In genomic region chr1:1692324-1692713, GRCh38 we compare ENCODE assay signal across 8 cellular contexts. TPM values are rescaled to one million over a fixed set of nuclear protein-coding genes. Genes with fewer than 3 reads are reported as not detected.
DNase-seq lines count a peak whose midpoint lies in the region; ATAC-seq and TF ChIP-seq lines count a peak whose summit lies in the region.
"Not testable (repeated sequence)": the region's sequence is repeated elsewhere in the genome, so short reads cannot be mapped to it uniquely, and the experiment has no call there.

No MANE protein-coding gene starts in this region.

- H3K36me3 ChIP-seq in neuron (ENCODE audit: insufficient read depth, low read length), result not testable (repeated sequence)

- H3K4me3 Mint-ChIP-seq in T-helper 1 cell treated with Interleukin-12 subunit alpha and Interleukin-12 subunit beta and Interleukin-4 antibody, amounts not matched to agents 30 μg/mL and 1 μg/mL, for 36 hours, result peak overlapping the region; percentile 77
- peak overlapping the region; percentile 71 for H3K4me3 Mint-ChIP-seq in activated naive CD8-positive, alpha-beta T cell treated with anti-CD3 and anti-CD28 coated beads, Interleukin-2, amount 10 ng/mL, durations not matched to agents 7 days and 5 days
- H3K4me3 Mint-ChIP-seq in glutamatergic neuron (ENCODE audit: unreplicated experiment), result peak overlapping the region; percentile 64
- H3K4me3 Mint-ChIP-seq in stimulated activated memory B cell treated with anti-CD40 and anti-IgM and Interleukin-4, amounts not matched to agents 10 μg/mL and 1 μg/mL and 100 μg/mL, for 72 hours, result peak overlapping the region; percentile 79

- not testable (repeated sequence) for H3K9me3 Mint-ChIP-seq in T-helper 1 cell treated with Interleukin-12 subunit alpha and Interleukin-12 subunit beta and Interleukin-4 antibody, amounts not matched to agents 30 μg/mL and 1 μg/mL, for 36 hours; activated naive CD8-positive, alpha-beta T cell treated with anti-CD3 and anti-CD28 coated beads, Interleukin-2, amount 10 ng/mL, durations not matched to agents 7 days and 5 days; glutamatergic neuron (ENCODE audit: unreplicated experiment); stimulated activated memory B cell treated with anti-CD40 and anti-IgM and Interleukin-4, amounts not matched to agents 10 μg/mL and 1 μg/mL and 100 μg/mL, for 72 hours

- peak overlapping the region; percentile 61 for H3K4me3 ChIP-seq in neuron (ENCODE audit: low read length)

- H3K36me3 Mint-ChIP-seq in T-helper 1 cell treated with Interleukin-12 subunit alpha and Interleukin-12 subunit beta and Interleukin-4 antibody, amounts not matched to agents 30 μg/mL and 1 μg/mL, for 36 hours (ENCODE audit: low read depth); activated naive CD8-positive, alpha-beta T cell treated with anti-CD3 and anti-CD28 coated beads, Interleukin-2, amount 10 ng/mL, durations not matched to agents 7 days and 5 days; glutamatergic neuron (ENCODE audit: unreplicated experiment); stimulated activated memory B cell treated with anti-CD40 and anti-IgM and Interleukin-4, amounts not matched to agents 10 μg/mL and 1 μg/mL and 100 μg/mL, for 72 hours: not testable (repeated sequence)

- peak overlapping the region; percentile 26 for H3K27ac Mint-ChIP-seq in T-helper 1 cell treated with Interleukin-12 subunit alpha and Interleukin-12 subunit beta and Interleukin-4 antibody, amounts not matched to agents 30 μg/mL and 1 μg/mL, for 36 hours
- peak overlapping the region; percentile 89 for H3K27ac Mint-ChIP-seq in activated naive CD8-positive, alpha-beta T cell treated with anti-CD3 and anti-CD28 coated beads, Interleukin-2, amount 10 ng/mL, durations not matched to agents 7 days and 5 days
- H3K27ac Mint-ChIP-seq in glutamatergic neuron (ENCODE audit: unreplicated experiment), result peak overlapping the region; percentile 59
- peak overlapping the region; percentile 90 for H3K27ac Mint-ChIP-seq in stimulated activated memory B cell treated with anti-CD40 and anti-IgM and Interleukin-4, amounts not matched to agents 10 μg/mL and 1 μg/mL and 100 μg/mL, for 72 hours

- DNase-seq in Daoy (ENCODE audit: low read depth), result peak; percentile 72
- peak; percentile 48 for DNase-seq in NCI-H1436 (lab: John Stamatoyannopoulos, UW)
- peak; percentile 88 for DNase-seq in activated naive CD8-positive, alpha-beta T cell treated with anti-CD3 and anti-CD28 coated beads, Interleukin-2, amount 10 ng/mL, durations not matched to agents 7 days and 5 days
- DNase-seq in glutamatergic neuron, result peak; percentile 87

- not testable (repeated sequence) for H3K4me1 Mint-ChIP-seq in T-helper 1 cell treated with Interleukin-12 subunit alpha and Interleukin-12 subunit beta and Interleukin-4 antibody, amounts not matched to agents 30 μg/mL and 1 μg/mL, for 36 hours (ENCODE audit: low read depth); activated naive CD8-positive, alpha-beta T cell treated with anti-CD3 and anti-CD28 coated beads, Interleukin-2, amount 10 ng/mL, durations not matched to agents 7 days and 5 days; glutamatergic neuron (ENCODE audit: low read depth, unreplicated experiment); stimulated activated memory B cell treated with anti-CD40 and anti-IgM and Interleukin-4, amounts not matched to agents 10 μg/mL and 1 μg/mL and 100 μg/mL, for 72 hours

- not testable (repeated sequence) for TF ChIP-seq CTCF in glutamatergic neuron (IDR thresholded peaks at IDR 0.05; ENCODE audit: partially characterized antibody, unreplicated experiment)

- H2AFZ ChIP-seq in neuron (ENCODE audit: low read depth, low read length), result not testable (repeated sequence)

- not testable (repeated sequence) for H3K27me3 Mint-ChIP-seq in T-helper 1 cell treated with Interleukin-12 subunit alpha and Interleukin-12 subunit beta and Interleukin-4 antibody, amounts not matched to agents 30 μg/mL and 1 μg/mL, for 36 hours (ENCODE audit: low read depth); activated naive CD8-positive, alpha-beta T cell treated with anti-CD3 and anti-CD28 coated beads, Interleukin-2, amount 10 ng/mL, durations not matched to agents 7 days and 5 days; glutamatergic neuron (ENCODE audit: unreplicated experiment); stimulated activated memory B cell treated with anti-CD40 and anti-IgM and Interleukin-4, amounts not matched to agents 10 μg/mL and 1 μg/mL and 100 μg/mL, for 72 hours

- H3K4me1 ChIP-seq in neuron (ENCODE audit: insufficient read depth, low read length), result not testable (repeated sequence)

- ATAC-seq in HG02852 (IDR thresholded peaks at IDR 0.05; ENCODE audit: unreplicated experiment), result peak; percentile 38
- ATAC-seq in activated naive CD8-positive, alpha-beta T cell treated with anti-CD3 and anti-CD28 coated beads, Interleukin-2, amount 10 ng/mL, durations not matched to agents 7 days and 5 days (ENCODE audit: low read depth), result peak; percentile 71
- peak; percentile 81 for ATAC-seq in stimulated activated memory B cell treated with anti-CD40 and anti-IgM and Interleukin-4, amounts not matched to agents 10 μg/mL and 1 μg/mL and 100 μg/mL, for 72 hours

- H3K27me3 ChIP-seq in neuron (ENCODE audit: insufficient read depth, low read length), result not testable (repeated sequence)

- POLR2A ChIA-PET in activated naive CD8-positive, alpha-beta T cell treated with anti-CD3 and anti-CD28 coated beads, Interleukin-2, amount 10 ng/mL, durations not matched to agents 7 days and 5 days (lab: Charles Lee), result not testable (repeated sequence)

- H3K9me3 ChIP-seq in neuron (ENCODE audit: low read length), result not testable (repeated sequence)

RNA-seq across cellular contexts. Expression of gene SLC35E2B, which starts 0.3 kb away (rescaled TPM):
- 8.5 and 12.2 TPM in 2 replicates for total RNA-seq in Daoy (2014; rRNA removed; shearing (Covaris generic))
- 10 to 100 TPM; 75.3 to 77.0 TPM for total RNA-seq in activated naive CD8-positive, alpha-beta T cell treated with anti-CD3 and anti-CD28 coated beads, Interleukin-2, amount 10 ng/mL, durations not matched to agents 7 days and 5 days
- total RNA-seq in glutamatergic neuron (ENCODE audit: unreplicated experiment), result 151 TPM

RNA-seq across cellular contexts. Expression of gene CDK11A, which starts 31.8 kb away (rescaled TPM):
- total RNA-seq in Daoy (2014; rRNA removed; shearing (Covaris generic)), result 10.0 and 13.5 TPM in 2 replicates
- total RNA-seq in activated naive CD8-positive, alpha-beta T cell treated with anti-CD3 and anti-CD28 coated beads, Interleukin-2, amount 10 ng/mL, durations not matched to agents 7 days and 5 days, result 100 to 1,000 TPM; 104 to 106 TPM
- 62.8 TPM for total RNA-seq in glutamatergic neuron (ENCODE audit: unreplicated experiment)

RNA-seq across cellular contexts. Expression of gene CDK11B, which starts 33.5 kb away (rescaled TPM):
- 9.9 and 17.0 TPM in 2 replicates for total RNA-seq in Daoy (2014; rRNA removed; shearing (Covaris generic))
- 10 to 100 TPM; 40.8 to 42.3 TPM for total RNA-seq in activated naive CD8-positive, alpha-beta T cell treated with anti-CD3 and anti-CD28 coated beads, Interleukin-2, amount 10 ng/mL, durations not matched to agents 7 days and 5 days
- 32.7 TPM for total RNA-seq in glutamatergic neuron (ENCODE audit: unreplicated experiment)

Comparison
In these comparisons a context has a peak if more than half of its experiments do, and no peak if none do; other contexts are left out.
1. Peak in every context shown above with its lines: DNase-seq, ATAC-seq and H3K4me3 ChIP-seq.
2. H3K27ac Mint-ChIP-seq: peak in every context shown above with its lines; median percentile 90 in stimulated activated memory B cell treated with anti-CD40 and anti-IgM and Interleukin-4, amounts not matched to agents 10 μg/mL and 1 μg/mL and 100 μg/mL, for 72 hours; 89 in activated naive CD8-positive, alpha-beta T cell treated with anti-CD3 and anti-CD28 coated beads, Interleukin-2, amount 10 ng/mL, durations not matched to agents 7 days and 5 days; 59 in glutamatergic neuron; 26 in T-helper 1 cell treated with Interleukin-12 subunit alpha and Interleukin-12 subunit beta and Interleukin-4 antibody, amounts not matched to agents 30 μg/mL and 1 μg/mL, for 36 hours.